22 cellular contexts compared by ENCODE assay signal in the genomic region with DNA sequence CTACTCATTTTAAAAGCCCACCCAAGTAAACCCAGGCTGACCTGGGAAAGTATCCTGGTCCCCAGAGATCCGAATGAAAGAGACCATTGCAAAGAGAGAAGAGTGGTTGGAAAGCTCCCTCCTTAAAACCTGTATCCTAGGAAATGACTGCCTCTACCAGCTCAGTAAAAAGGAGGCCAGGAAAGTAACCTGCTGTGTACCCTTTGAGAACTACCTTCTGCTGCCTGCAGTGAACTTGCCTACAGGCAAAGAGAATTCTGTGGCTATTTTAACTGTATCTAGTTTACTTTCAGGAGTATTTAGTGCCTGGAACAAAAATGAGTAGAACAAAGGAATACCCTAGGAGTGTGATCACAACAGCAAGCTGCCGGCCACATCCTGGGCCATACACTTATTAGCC.
DNase-seq lines count a peak whose midpoint lies in the region; ATAC-seq, FAIRE-seq and TF ChIP-seq lines count a peak whose summit lies in the region.
"Had no signal": no experiment of that assay in that cellular context is flagged by ENCODE, and none has a peak within 500 bp of the region (broad histone marks: within the 10 kb centered on the region; RNA-seq: fewer than 3 reads in every experiment).

No MANE protein-coding gene starts in this region.

- H2BK20ac ChIP-seq in H1 (ENCODE audit: low read length): no peak overlapping the region

- H3K4me3 ChIP-seq in H1 (ENCODE audit: extremely low read depth in 1 of 4, insufficient read depth in 2 of 4, low read depth in 3 of 4, low read length in 4 of 4): no peak overlapping the region
- no peak overlapping the region for H3K4me3 ChIP-seq in mesendoderm (ENCODE audit: low read length)

- POLR2A ChIA-PET in H1 (lab: Charles Lee; ENCODE audit: partially characterized antibody): no interaction called here

- in situ Hi-C loops in G401 (cut with HindIII; ENCODE audit: low sequenced_read_pairs): no loop called here

- no peak overlapping the region for H3K14ac ChIP-seq in H1 (ENCODE audit: insufficient read length)

- H4K8ac ChIP-seq in H1 (ENCODE audit: extremely low read depth, insufficient read depth, low read length) (no peak overlapping the region), mesendoderm (ENCODE audit: low read depth, low read length) (no peak overlapping the region)

- no peak overlapping the region for H3K4me3 Mint-ChIP-seq in stimulated activated naive CD8-positive, alpha-beta T cell treated with anti-CD3 and anti-CD28 coated beads, Interleukin-15, amount 100 ng/mL, for 72 hours
- H3K4me3 Mint-ChIP-seq: CD8-positive, alpha-beta T cell had no signal

- no peak for TF ChIP-seq RAD21 in H1 (IDR thresholded peaks at IDR 0.05 in 1 of 2, conservative IDR thresholded peaks at IDR 0.05 in 1 of 2; ENCODE audit: low read depth in 2 of 2, low read length in 2 of 2)

- peak; percentile 36 for DNase-seq in G401 (ENCODE audit: low spot score)
- peak; percentile 80 for DNase-seq in NCI-H69 (lab: John Stamatoyannopoulos, UW)
- no peak for DNase-seq in H1 (ENCODE audit: low read depth in 1 of 2, low spot score in 2 of 2)
- DNase-seq in mesendoderm: peak; percentile 21
- no peak for DNase-seq in stimulated activated naive CD8-positive, alpha-beta T cell treated with anti-CD3 and anti-CD28 coated beads, Interleukin-15, amount 100 ng/mL, for 72 hours
- DNase-seq in midbrain (lab: John Stamatoyannopoulos, UW): no peak
- no peak for DNase-seq in HuH-7 (ENCODE audit: low spot score)
- no peak for DNase-seq in activated CD4-positive, CD25-positive, alpha-beta regulatory T cell (lab: John Stamatoyannopoulos, UW)
- DNase-seq: 8988T; AML-193; CD8-positive, alpha-beta T cell; DND-41; Kasumi-1; NCI-H187 treated with DMSO at 0.1 percent for 48 hours; NCI-H2107; NCI-H2227 treated with DMSO at 0.1 percent for 48 hours; NCI-H510A; NCI-H748 treated with DMSO at 0.1 percent for 48 hours had no signal

- no peak overlapping the region for H3K9ac ChIP-seq in H1 (replicated peaks in 1 of 4; ENCODE audit: extremely low read depth in 1 of 4, low read depth in 3 of 4, low read length in 3 of 4)
- no peak overlapping the region for H3K9ac ChIP-seq in mesendoderm (ENCODE audit: low read length)

- no peak for TF ChIP-seq CTCF in H1 (IDR thresholded peaks at IDR 0.05; ENCODE audit: control extremely low read depth in 1 of 3, insufficient read depth in 1 of 3, low read depth in 1 of 3, low read length in 3 of 3)

- H3K27ac ChIP-seq in H1 (ENCODE audit: low read depth, low read length) (no peak overlapping the region), mesendoderm (ENCODE audit: low read depth, low read length) (no peak overlapping the region)

- H3K4ac ChIP-seq in H1 (replicated peaks; ENCODE audit: insufficient read length, low read depth, low read length) (no peak overlapping the region), mesendoderm (ENCODE audit: low read depth, low read length) (peak overlapping the region; percentile 12)

- H3K27ac Mint-ChIP-seq in stimulated activated naive CD8-positive, alpha-beta T cell treated with anti-CD3 and anti-CD28 coated beads, Interleukin-15, amount 100 ng/mL, for 72 hours: no peak overlapping the region
- H3K27ac Mint-ChIP-seq: CD8-positive, alpha-beta T cell had no signal

- H3K23me2 ChIP-seq in H1 (ENCODE audit: low read depth, low read length): no peaks in the 10 kb centered on the region

- H3K79me2 ChIP-seq in H1 (ENCODE audit: control insufficient read depth in 1 of 2, insufficient read depth in 2 of 2, low read length in 2 of 2): no peaks in the 10 kb centered on the region
- no peaks in the 10 kb centered on the region for H3K79me2 ChIP-seq in mesendoderm (ENCODE audit: control insufficient read depth, insufficient read depth, low read length)

- H3K4me2 ChIP-seq in H1 (ENCODE audit: insufficient read depth in 1 of 2, low read depth in 2 of 2, low read length in 2 of 2) (no peak overlapping the region; a peak in 1 of 4 replicates), mesendoderm (ENCODE audit: low read length) (no peak overlapping the region)

- H3K18ac ChIP-seq in H1 (ENCODE audit: extremely low read depth, low read length) (no peak overlapping the region), mesendoderm (ENCODE audit: low read length) (no peak overlapping the region)

- H2BK5ac ChIP-seq in H1 (ENCODE audit: low read depth, low read length) (no peak overlapping the region), mesendoderm (ENCODE audit: low read length) (no peak overlapping the region)

- H3K79me1 ChIP-seq in H1 (ENCODE audit: low read depth, low read length): no peaks in the 10 kb centered on the region
- no peaks in the 10 kb centered on the region for H3K79me1 ChIP-seq in mesendoderm (ENCODE audit: low read length)

- no peak overlapping the region for H4K91ac ChIP-seq in H1 (replicated peaks; ENCODE audit: insufficient read length, low read length)

- no peak for TF ChIP-seq POLR2A in H1 (IDR thresholded peaks at IDR 0.05; ENCODE audit: control extremely low read depth in 1 of 2, low read depth in 2 of 2, low read length in 2 of 2)

- no peaks in the 10 kb centered on the region for H3K4me1 Mint-ChIP-seq in stimulated activated naive CD8-positive, alpha-beta T cell treated with anti-CD3 and anti-CD28 coated beads, Interleukin-15, amount 100 ng/mL, for 72 hours

- no peaks in the 10 kb centered on the region for H3K9me3 ChIP-seq in H1 (ENCODE audit: insufficient read depth in 2 of 2, low read depth in 1 of 2, low read length in 1 of 2)

- no peaks in the 10 kb centered on the region for H3K27me3 Mint-ChIP-seq in stimulated activated naive CD8-positive, alpha-beta T cell treated with anti-CD3 and anti-CD28 coated beads, Interleukin-15, amount 100 ng/mL, for 72 hours

- peaks cover 0 to 2% (median 0%) of the 10 kb centered on the region in 4 experiments; a peak in 1 of 7 replicates for H3K27me3 ChIP-seq in H1 (replicated peaks in 1 of 4; ENCODE audit: control insufficient read depth in 3 of 4, extremely low read depth in 1 of 4, insufficient read depth in 3 of 4, low read length in 3 of 4)
- no peaks in the 10 kb centered on the region for H3K27me3 ChIP-seq in mesendoderm (ENCODE audit: insufficient read depth, low read length, poor library complexity)

- TF ChIP-seq EP300 in H1 (IDR thresholded peaks at IDR 0.05; ENCODE audit: borderline replicate concordance in 1 of 2, low read depth in 2 of 2, low read length in 2 of 2): no peak

- no peak for ATAC-seq in stimulated activated naive CD8-positive, alpha-beta T cell treated with anti-CD3 and anti-CD28 coated beads, Interleukin-15, amount 100 ng/mL, for 72 hours
- ATAC-seq: CD8-positive, alpha-beta T cell; Panc1; SK-N-SH treated with all-trans-retinoic acid at 6 μM for 48 hours had no signal

- no peaks in the 10 kb centered on the region for H3K36me3 ChIP-seq in H1 (ENCODE audit: control insufficient read depth in 2 of 4, insufficient read depth in 4 of 4, low read length in 3 of 4)
- no peaks in the 10 kb centered on the region for H3K36me3 ChIP-seq in mesendoderm (ENCODE audit: control insufficient read depth, insufficient read depth, low read length)

- no peak overlapping the region for H2BK120ac ChIP-seq in H1 (replicated peaks; ENCODE audit: low read depth, low read length)
- H2BK120ac ChIP-seq in mesendoderm (ENCODE audit: low read depth, low read length): no peak overlapping the region

- H4K5ac ChIP-seq in H1 (ENCODE audit: insufficient read length, low read depth, low read length) (no peak overlapping the region), mesendoderm (ENCODE audit: low read length) (no peak overlapping the region)

- no peaks in the 10 kb centered on the region for H4K20me1 ChIP-seq in H1 (replicated peaks in 1 of 2; ENCODE audit: control insufficient read depth in 1 of 2, insufficient read depth in 2 of 2, low read length in 2 of 2)

- 52% methylated on average over 2 of the region's 2 CpGs; no CpG with 5 or more reads in 1 of the 2 experiments for WGBS in H1 (ENCODE audit: extremely low coverage in 1 of 2, insufficient coverage in 1 of 2, insufficient read length in 1 of 2, insufficient replicate concordance in 2 of 2, low coverage in 1 of 2, low lambda C conversion rate in 2 of 2, missing lambda C conversion rate in 1 of 2), 2 experiments
- no CpG with 5 or more reads among the region's 2 CpGs for WGBS in mesendoderm (ENCODE audit: extremely low coverage, insufficient coverage, low lambda C conversion rate)

- 0 out of 2 replicates have a peak overlapping the region, but pooled peaks have one; percentile 37 for H2AFZ ChIP-seq in H1 (ENCODE audit: low read length)

- FAIRE-seq in H1 (lab: Jason Lieb, UNC): no peak
- FAIRE-seq: G401.6, GM12892 had no signal

- H3K56ac ChIP-seq in H1 (replicated peaks; ENCODE audit: insufficient read length, low read depth, low read length) (no peak overlapping the region), mesendoderm (ENCODE audit: low read length) (no peak overlapping the region)

- no peak overlapping the region for H2AK5ac ChIP-seq in H1 (ENCODE audit: low read depth, low read length)
- no peak overlapping the region for H2AK5ac ChIP-seq in mesendoderm (ENCODE audit: low read length)

- H2BK15ac ChIP-seq in H1 (ENCODE audit: low read length) (no peak overlapping the region), mesendoderm (replicated peaks; ENCODE audit: low read depth) (no peak overlapping the region)

- no peak overlapping the region for H2BK12ac ChIP-seq in H1 (ENCODE audit: low read depth, low read length)

- H3K4me1 ChIP-seq in H1 (replicated peaks in 1 of 4; ENCODE audit: control insufficient read depth in 3 of 4, insufficient read depth in 4 of 4, low read length in 3 of 4): peaks cover 0 to 5% (median 1%) of the 10 kb centered on the region in 4 experiments; a peak in 3 of 7 replicates
- no peaks in the 10 kb centered on the region for H3K4me1 ChIP-seq in mesendoderm (ENCODE audit: control insufficient read depth, low read depth, low read length)

- no peak overlapping the region for H3K23ac ChIP-seq in H1 (ENCODE audit: insufficient read length)
- H3K23ac ChIP-seq in mesendoderm (ENCODE audit: low read length): no peak overlapping the region

- CTCF ChIA-PET in H1 (lab: Charles Lee; ENCODE audit: partially characterized antibody): no interaction called here

- peaks cover 5 to 7% of the 10 kb centered on the region in 2 donors for H3K9me3 Mint-ChIP-seq in stimulated activated naive CD8-positive, alpha-beta T cell treated with anti-CD3 and anti-CD28 coated beads, Interleukin-15, amount 100 ng/mL, for 72 hours

TF ChIP-seq in H1, 55 proteins besides CTCF, POLR2A, EP300 and RAD21 (continues in another document):
- TF ChIP-seq YY1 (IDR thresholded peaks at IDR 0.05; ENCODE audit: low read depth, low read length): no peak
- no peak for TF ChIP-seq CBX8 (IDR thresholded peaks at IDR 0.05; ENCODE audit: borderline replicate concordance, low read depth, low read length)

Comparison
In these comparisons a context has a peak if more than half of its experiments do, and no peak if none do; other contexts are left out.
1. DNase-seq: peak in G401 (single experiment), NCI-H69 (single experiment) and mesendoderm (single experiment); none in H1 (0 of 2), stimulated activated naive CD8-positive, alpha-beta T cell treated with anti-CD3 and anti-CD28 coated beads, Interleukin-15, amount 100 ng/mL, for 72 hours (0 of 2), midbrain (single experiment), HuH-7 (single experiment) and activated CD4-positive, CD25-positive, alpha-beta regulatory T cell (0 of 4).